In genomic region chr15:64092864-64093626, GRCh38 we compare ENCODE assay signal across 1 cellular context.
TF ChIP-seq lines count a peak whose summit lies in the region.

No MANE protein-coding gene starts in this region.

TF ChIP-seq in HepG2, 621 proteins besides CTCF, POLR2A, EP300 and RAD21 (continued from another document and continues in another):
- no peak for TF ChIP-seq MIXL1 (CRISPR knock-in tag; IDR thresholded peaks at IDR 0.05)
- TF ChIP-seq ZBTB44 (CRISPR knock-in tag; IDR thresholded peaks at IDR 0.05): no peak
- no peak for TF ChIP-seq JUN (CRISPR knock-in tag; IDR thresholded peaks at IDR 0.05)
- no peak for TF ChIP-seq ZNF629 (CRISPR knock-in tag; conservative IDR thresholded peaks at IDR 0.05)
- TF ChIP-seq ZNF572 (CRISPR knock-in tag; IDR thresholded peaks at IDR 0.05): no peak
- TF ChIP-seq MBD4 (IDR thresholded peaks at IDR 0.05; ENCODE audit: borderline replicate concordance, low read length): no peak
- peak; percentile 47; the same call in 1 of the 2 replicates for TF ChIP-seq GATAD1 (CRISPR knock-in tag; IDR thresholded peaks at IDR 0.05)
- TF ChIP-seq, protein P1, sequence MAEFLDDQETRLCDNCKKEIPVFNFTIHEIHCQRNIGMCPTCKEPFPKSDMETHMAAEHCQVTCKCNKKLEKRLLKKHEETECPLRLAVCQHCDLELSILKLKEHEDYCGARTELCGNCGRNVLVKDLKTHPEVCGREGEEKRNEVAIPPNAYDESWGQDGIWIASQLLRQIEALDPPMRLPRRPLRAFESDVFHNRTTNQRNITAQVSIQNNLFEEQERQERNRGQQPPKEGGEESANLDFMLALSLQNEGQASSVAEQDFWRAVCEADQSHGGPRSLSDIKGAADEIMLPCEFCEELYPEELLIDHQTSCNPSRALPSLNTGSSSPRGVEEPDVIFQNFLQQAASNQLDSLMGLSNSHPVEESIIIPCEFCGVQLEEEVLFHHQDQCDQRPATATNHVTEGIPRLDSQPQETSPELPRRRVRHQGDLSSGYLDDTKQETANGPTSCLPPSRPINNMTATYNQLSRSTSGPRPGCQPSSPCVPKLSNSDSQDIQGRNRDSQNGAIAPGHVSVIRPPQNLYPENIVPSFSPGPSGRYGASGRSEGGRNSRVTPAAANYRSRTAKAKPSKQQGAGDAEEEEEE (CRISPR knock-in tag; IDR thresholded peaks at IDR 0.05; ENCODE audit: borderline replicate concordance): no peak
- no peak; the same call in 1 of the 2 replicates for TF ChIP-seq ELF1 (CRISPR knock-in tag; IDR thresholded peaks at IDR 0.05)
- no peak for TF ChIP-seq ZNF33B (CRISPR knock-in tag; IDR thresholded peaks at IDR 0.05)
- TF ChIP-seq NR2F2 (IDR thresholded peaks at IDR 0.05; ENCODE audit: borderline replicate concordance, low read depth): no peak
- no peak; the same call in 1 of the 2 replicates for TF ChIP-seq FOXJ3 (CRISPR knock-in tag; IDR thresholded peaks at IDR 0.05; ENCODE audit: borderline replicate concordance)
- peak; percentile 33; the same call in 1 of the 2 replicates for TF ChIP-seq ZMYM4 (CRISPR knock-in tag; IDR thresholded peaks at IDR 0.05)
- TF ChIP-seq MAFK (conservative IDR thresholded peaks at IDR 0.05 in 1 of 2, IDR thresholded peaks at IDR 0.05 in 1 of 2; ENCODE audit: low read length in 2 of 2): no peak
- TF ChIP-seq MYC (CRISPR knock-in tag; IDR thresholded peaks at IDR 0.05; ENCODE audit: borderline replicate concordance): peak; percentile 20; the same call in 1 of the 2 replicates
- TF ChIP-seq ZNF710 (CRISPR knock-in tag; IDR thresholded peaks at IDR 0.05; ENCODE audit: borderline replicate concordance): no peak
- no peak for TF ChIP-seq DNMT3B (CRISPR knock-in tag; conservative IDR thresholded peaks at IDR 0.05)
- TF ChIP-seq AGO2 (optimal IDR thresholded peaks at IDR 0.05; ENCODE audit: low read depth, low read length): no peak
- TF ChIP-seq THYN1 (CRISPR knock-in tag; IDR thresholded peaks at IDR 0.05; ENCODE audit: borderline replicate concordance, low read depth): no peak
- TF ChIP-seq PAX8 (CRISPR knock-in tag; IDR thresholded peaks at IDR 0.05; ENCODE audit: borderline replicate concordance): no peak
- TF ChIP-seq TARDBP (CRISPR knock-in tag; IDR thresholded peaks at IDR 0.05): no peak
- no peak for TF ChIP-seq YEATS2 (CRISPR knock-in tag; IDR thresholded peaks at IDR 0.05; ENCODE audit: borderline replicate concordance)
- TF ChIP-seq ZFP62 (CRISPR knock-in tag; IDR thresholded peaks at IDR 0.05): no peak
- TF ChIP-seq RFXAP (CRISPR knock-in tag; IDR thresholded peaks at IDR 0.05; ENCODE audit: borderline replicate concordance): no peak
- 0 out of 2 replicates have a peak, but pooled peaks have one; percentile 33 for TF ChIP-seq E2F1 (CRISPR knock-in tag; IDR thresholded peaks at IDR 0.05)
- TF ChIP-seq ZSCAN9 (CRISPR knock-in tag; IDR thresholded peaks at IDR 0.05; ENCODE audit: borderline replicate concordance): no peak
- TF ChIP-seq SPEN (CRISPR knock-in tag; IDR thresholded peaks at IDR 0.05; ENCODE audit: low read depth): no peak
- TF ChIP-seq ZNF451 (CRISPR knock-in tag; IDR thresholded peaks at IDR 0.05): no peak
- TF ChIP-seq, protein P2, sequence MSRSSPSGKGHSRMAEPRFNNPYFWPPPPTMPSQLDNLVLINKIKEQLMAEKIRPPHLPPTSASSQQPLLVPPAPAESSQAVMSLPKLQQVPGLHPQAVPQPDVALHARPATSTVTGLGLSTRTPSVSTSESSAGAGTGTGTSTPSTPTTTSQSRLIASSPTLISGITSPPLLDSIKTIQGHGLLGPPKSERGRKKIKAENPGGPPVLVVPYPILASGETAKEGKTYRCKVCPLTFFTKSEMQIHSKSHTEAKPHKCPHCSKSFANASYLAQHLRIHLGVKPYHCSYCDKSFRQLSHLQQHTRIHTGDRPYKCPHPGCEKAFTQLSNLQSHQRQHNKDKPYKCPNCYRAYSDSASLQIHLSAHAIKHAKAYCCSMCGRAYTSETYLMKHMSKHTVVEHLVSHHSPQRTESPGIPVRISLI (CRISPR knock-in tag; IDR thresholded peaks at IDR 0.05; ENCODE audit: borderline replicate concordance): no peak
- no peak for TF ChIP-seq ZNF558 (CRISPR knock-in tag; IDR thresholded peaks at IDR 0.05; ENCODE audit: borderline replicate concordance)
- no peak for TF ChIP-seq KLF6 (CRISPR knock-in tag; IDR thresholded peaks at IDR 0.05)
- TF ChIP-seq AGO1 (IDR thresholded peaks at IDR 0.05; ENCODE audit: low read depth, low read length, poor library complexity, severe bottlenecking): no peak
- TF ChIP-seq CEBPG (CRISPR knock-in tag; IDR thresholded peaks at IDR 0.05): no peak
- TF ChIP-seq RFXANK (CRISPR knock-in tag; IDR thresholded peaks at IDR 0.05): no peak
- no peak for TF ChIP-seq ZNF431 (CRISPR knock-in tag; IDR thresholded peaks at IDR 0.05; ENCODE audit: borderline replicate concordance, low read depth)
- TF ChIP-seq MED8 (CRISPR knock-in tag; IDR thresholded peaks at IDR 0.05; ENCODE audit: insufficient replicate concordance): peak; percentile 20
- TF ChIP-seq, protein P3, sequence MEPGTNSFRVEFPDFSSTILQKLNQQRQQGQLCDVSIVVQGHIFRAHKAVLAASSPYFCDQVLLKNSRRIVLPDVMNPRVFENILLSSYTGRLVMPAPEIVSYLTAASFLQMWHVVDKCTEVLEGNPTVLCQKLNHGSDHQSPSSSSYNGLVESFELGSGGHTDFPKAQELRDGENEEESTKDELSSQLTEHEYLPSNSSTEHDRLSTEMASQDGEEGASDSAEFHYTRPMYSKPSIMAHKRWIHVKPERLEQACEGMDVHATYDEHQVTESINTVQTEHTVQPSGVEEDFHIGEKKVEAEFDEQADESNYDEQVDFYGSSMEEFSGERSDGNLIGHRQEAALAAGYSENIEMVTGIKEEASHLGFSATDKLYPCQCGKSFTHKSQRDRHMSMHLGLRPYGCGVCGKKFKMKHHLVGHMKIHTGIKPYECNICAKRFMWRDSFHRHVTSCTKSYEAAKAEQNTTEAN (CRISPR knock-in tag; conservative IDR thresholded peaks at IDR 0.05): no peak
- TF ChIP-seq, protein P4, sequence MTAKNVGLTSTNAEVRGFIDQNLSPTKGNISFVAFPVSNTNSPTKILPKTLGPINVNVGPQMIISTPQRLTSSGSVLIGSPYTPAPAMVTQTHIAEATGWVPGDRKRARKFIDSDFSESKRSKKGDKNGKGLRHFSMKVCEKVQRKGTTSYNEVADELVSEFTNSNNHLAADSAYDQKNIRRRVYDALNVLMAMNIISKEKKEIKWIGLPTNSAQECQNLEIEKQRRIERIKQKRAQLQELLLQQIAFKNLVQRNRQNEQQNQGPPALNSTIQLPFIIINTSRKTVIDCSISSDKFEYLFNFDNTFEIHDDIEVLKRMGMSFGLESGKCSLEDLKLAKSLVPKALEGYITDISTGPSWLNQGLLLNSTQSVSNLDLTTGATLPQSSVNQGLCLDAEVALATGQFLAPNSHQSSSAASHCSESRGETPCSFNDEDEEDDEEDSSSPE (CRISPR knock-in tag; IDR thresholded peaks at IDR 0.05): no peak
- TF ChIP-seq BHLHE40 (IDR thresholded peaks at IDR 0.05; ENCODE audit: low read length): no peak
- TF ChIP-seq ZBTB8A (CRISPR knock-in tag; IDR thresholded peaks at IDR 0.05; ENCODE audit: borderline replicate concordance, low read depth): no peak
- no peak for TF ChIP-seq ZKSCAN1 (IDR thresholded peaks at IDR 0.05; ENCODE audit: low read length)
- no peak for TF ChIP-seq ZNF256 (CRISPR knock-in tag; conservative IDR thresholded peaks at IDR 0.05)
- TF ChIP-seq HMGXB3 (CRISPR knock-in tag; IDR thresholded peaks at IDR 0.05; ENCODE audit: borderline replicate concordance): no peak
- TF ChIP-seq ZNF557 (CRISPR knock-in tag; IDR thresholded peaks at IDR 0.05): no peak
- TF ChIP-seq DZIP1 (CRISPR knock-in tag; IDR thresholded peaks at IDR 0.05): no peak
- TF ChIP-seq FIP1L1 (IDR thresholded peaks at IDR 0.05; ENCODE audit: borderline replicate concordance, insufficient read depth, low read depth, low read length): no peak
- TF ChIP-seq ZNF776 (CRISPR knock-in tag; IDR thresholded peaks at IDR 0.05): no peak
- TF ChIP-seq ZNF326 (CRISPR knock-in tag; IDR thresholded peaks at IDR 0.05; ENCODE audit: borderline replicate concordance): no peak
- TF ChIP-seq PRMT3 (CRISPR knock-in tag; IDR thresholded peaks at IDR 0.05; ENCODE audit: borderline replicate concordance, low read depth): no peak
- no peak for TF ChIP-seq NFYB (CRISPR knock-in tag; IDR thresholded peaks at IDR 0.05)
- TF ChIP-seq ZNF138 (CRISPR knock-in tag; IDR thresholded peaks at IDR 0.05; ENCODE audit: low read depth): no peak
- TF ChIP-seq PITX1 (CRISPR knock-in tag; IDR thresholded peaks at IDR 0.05): no peak
- peak; percentile 68 for TF ChIP-seq TGIF2 (CRISPR knock-in tag; IDR thresholded peaks at IDR 0.05)
- TF ChIP-seq ZBTB38 (CRISPR knock-in tag; IDR thresholded peaks at IDR 0.05): no peak
- TF ChIP-seq ZBTB42 (CRISPR knock-in tag; IDR thresholded peaks at IDR 0.05): no peak
